ENCODE assay signal across 19 cellular contexts in the genomic region with DNA sequence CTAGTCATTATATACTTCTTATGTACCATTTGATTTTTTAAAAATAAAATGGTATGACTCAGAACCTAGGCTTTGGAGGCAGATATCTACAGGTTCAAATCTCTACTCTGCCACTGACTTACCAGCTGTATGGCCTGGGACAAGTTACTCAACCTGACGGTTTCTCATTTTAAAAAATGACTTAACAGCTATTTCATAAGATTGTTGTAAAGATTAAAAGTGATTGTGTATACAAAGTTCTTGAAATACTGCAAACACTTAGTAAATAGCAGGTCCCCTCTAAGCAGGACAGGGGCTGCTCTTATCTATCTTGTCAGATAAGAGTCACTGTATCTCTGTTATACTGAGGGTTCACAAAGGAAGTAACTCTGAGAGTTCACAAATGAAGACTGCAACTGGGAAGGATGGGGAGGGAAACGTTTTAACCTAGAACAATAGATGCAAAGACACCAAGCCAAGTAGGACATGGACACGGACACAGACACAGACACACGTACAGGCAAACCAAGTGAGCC. TPM values are rescaled to one million over a fixed set of nuclear protein-coding genes. Genes with fewer than 3 reads are reported as not detected.
DNase-seq lines count a peak whose midpoint lies in the region; ATAC-seq and TF ChIP-seq lines count a peak whose summit lies in the region.
"Had no signal": no experiment of that assay in that cellular context is flagged by ENCODE, and none has a peak within 500 bp of the region (broad histone marks: within the 10 kb centered on the region; RNA-seq: fewer than 3 reads in every experiment).

No MANE protein-coding gene starts in this region.

- no peaks in the 10 kb centered on the region for H3K36me3 ChIP-seq in breast epithelium
- H3K36me3 ChIP-seq in upper lobe of right lung, result peaks cover 6% of the 10 kb centered on the region
- H3K36me3 ChIP-seq: colonic mucosa, WERI-Rb-1 had no signal

- H3K27ac ChIP-seq in breast epithelium, result no peak overlapping the region
- H3K27ac ChIP-seq in caudate nucleus (ENCODE audit: low read depth, low read length), result peak overlapping the region; percentile 46
- H3K27ac ChIP-seq in upper lobe of right lung, result peak overlapping the region; percentile 88
- H3K27ac ChIP-seq: colonic mucosa, KMS-11, SK-N-MC, WERI-Rb-1 had no signal

- H3K27me3 ChIP-seq in breast epithelium (no peaks in the 10 kb centered on the region), upper lobe of right lung (no peaks in the 10 kb centered on the region)
- H3K27me3 ChIP-seq: colonic mucosa had no signal

- H3K27me3 Mint-ChIP-seq in MCF 10A (ENCODE audit: insufficient read depth, unreplicated experiment) (no peaks in the 10 kb centered on the region), mesothelial cell of epicardium (ENCODE audit: low read depth) (peaks cover 32% of the 10 kb centered on the region)
- H3K27me3 Mint-ChIP-seq: naive B cell had no signal

- peak overlapping the region; percentile 81 for H3K27ac Mint-ChIP-seq in MCF 10A (ENCODE audit: low read depth, unreplicated experiment)
- H3K27ac Mint-ChIP-seq in mesothelial cell of epicardium, result peak overlapping the region; percentile 32
- H3K27ac Mint-ChIP-seq: immature natural killer cell had no signal

- H3K4me3 ChIP-seq in breast epithelium, result no peak overlapping the region
- H3K4me3 ChIP-seq in upper lobe of right lung, result no peak overlapping the region
- H3K4me3 ChIP-seq: colonic mucosa, SK-N-MC had no signal

- BruUV-seq in MCF 10A (replicated peaks; lab: Mats Ljungman, UMichigan), result no TSS peak

- intact Hi-C loops in MCF 10A (cut with micrococcal nuclease), result no loop called here
- intact Hi-C loops in breast epithelium (cut with DNase I; ENCODE audit: low total_unique reads), result loop anchor here (5.0 kb wide), 1 partner anchor 128 kb away; no protein-coding TSS in a partner anchor
- intact Hi-C loops in upper lobe of right lung (cut with DNase I), result no loop called here

- ATAC-seq in upper lobe of right lung, result no peak

- no peak for TF ChIP-seq CTCF in MCF 10A (IDR thresholded peaks at IDR 0.05; ENCODE audit: unreplicated experiment)
- no peak for TF ChIP-seq CTCF in breast epithelium (IDR thresholded peaks at IDR 0.05)
- no peak for TF ChIP-seq CTCF in mesothelial cell of epicardium (IDR thresholded peaks at IDR 0.05; ENCODE audit: unreplicated experiment)
- TF ChIP-seq CTCF in upper lobe of right lung (IDR thresholded peaks at IDR 0.05), result no peak

- H3K9me3 ChIP-seq in breast epithelium (no peaks in the 10 kb centered on the region), upper lobe of right lung (no peaks in the 10 kb centered on the region)
- H3K9me3 ChIP-seq: colonic mucosa had no signal

- H3K4me1 ChIP-seq in breast epithelium (peaks cover 0 to 5% of the 10 kb centered on the region in 2 donors), upper lobe of right lung (peaks cover 45% of the 10 kb centered on the region)
- H3K4me1 ChIP-seq: colonic mucosa had no signal

- H3K4me3 Mint-ChIP-seq in MCF 10A (ENCODE audit: unreplicated experiment) (peak overlapping the region; percentile 86), mesothelial cell of epicardium (peak overlapping the region; percentile 4)

- no peak for TF ChIP-seq POLR2A in breast epithelium (IDR thresholded peaks at IDR 0.05)

- H3K4me1 Mint-ChIP-seq in MCF 10A (ENCODE audit: insufficient read depth, unreplicated experiment) (peaks cover 53% of the 10 kb centered on the region), mesothelial cell of epicardium (peaks cover 52% of the 10 kb centered on the region)

- POLR2A ChIA-PET in MCF 10A (lab: Yijun Ruan, JAX), result interaction anchor here (0.6 to 7.7 kb wide), 14 partner anchors 10 to 606 kb away, joined by 3 to 117 read pairs (median 4); a partner anchor contains a TSS

- DNase-seq in MCF 10A (ENCODE audit: unreplicated experiment), result no peak
- DNase-seq in breast epithelium (ENCODE audit: low spot score in 2 of 2), result no peak
- DNase-seq in caudate nucleus (lab: John Stamatoyannopoulos, UW), result no peak
- DNase-seq in mesothelial cell of epicardium (ENCODE audit: low spot score in 2 of 2, unreplicated experiment in 2 of 2), result no peak
- no peak for DNase-seq in upper lobe of right lung
- no peak for DNase-seq in T-helper 1 cell
- no peak for DNase-seq in NCI-H748 treated with DMSO at 0.1 percent for 48 hours (lab: John Stamatoyannopoulos, UW)
- DNase-seq in retina, result no peak
- DNase-seq: 8988T; activated CD8-positive, alpha-beta memory T cell treated with anti-CD3 and anti-CD28 coated beads, Interleukin-2, amount 50 U/mL, for 4 hours; colonic mucosa; immature natural killer cell; naive B cell; NCI-H2029; NK-92 treated with Interleukin-12 subunit alpha and Interleukin-12 subunit beta, amount 100 ng/mL, for 24 hours; substantia nigra; WERI-Rb-1 had no signal

- H3K36me3 Mint-ChIP-seq in MCF 10A (ENCODE audit: insufficient read depth, unreplicated experiment) (peaks cover 34% of the 10 kb centered on the region), mesothelial cell of epicardium (no peaks in the 10 kb centered on the region)
- H3K36me3 Mint-ChIP-seq: immature natural killer cell, naive B cell had no signal

- CTCF ChIA-PET in MCF 10A (lab: Yijun Ruan, JAX), result interaction anchor here (0.5 to 4.0 kb wide), 10 partner anchors 12 to 165 kb away, joined by 3 to 28 read pairs (median 5); no protein-coding TSS in a partner anchor

- no peaks in the 10 kb centered on the region for H3K9me3 Mint-ChIP-seq in MCF 10A (ENCODE audit: unreplicated experiment)
- no peaks in the 10 kb centered on the region for H3K9me3 Mint-ChIP-seq in mesothelial cell of epicardium
- H3K9me3 Mint-ChIP-seq: naive B cell had no signal

RNA-seq across cellular contexts. Expression of a gene that starts 2.6 kb away (rescaled TPM):
- total RNA-seq in MCF 10A (2022), result 83.6 and 130 TPM in 2 replicates
- total RNA-seq in breast epithelium, result 10 to 100 TPM; 26.7 to 42.7 (median 30.2) TPM
- total RNA-seq in mesothelial cell of epicardium, result 9.0 to 9.2 TPM (median 9.1 TPM) in 3 replicates
- 23.5 TPM for total RNA-seq in upper lobe of right lung

Comparison
In these comparisons a context has a peak if more than half of its experiments do, and no peak if none do; other contexts are left out.
1. H3K27ac ChIP-seq: peak in caudate nucleus (single experiment) and upper lobe of right lung (single experiment); none in breast epithelium (0 of 2).